ENCODE assay signal across 18 cellular contexts in genomic region chr1:36086529-36087232, GRCh38. TPM values are rescaled to one million over a fixed set of nuclear protein-coding genes. Genes with fewer than 3 reads are reported as not detected.
DNase-seq lines count a peak whose midpoint lies in the region; ATAC-seq and TF ChIP-seq lines count a peak whose summit lies in the region.
"Had no signal": no experiment of that assay in that cellular context is flagged by ENCODE, and none has a peak within 500 bp of the region (broad histone marks: within the 10 kb centered on the region; RNA-seq: fewer than 3 reads in every experiment).

No MANE protein-coding gene starts in this region.

- no peak overlapping the region for H3K27ac ChIP-seq in psoas muscle
- H3K27ac ChIP-seq: breast epithelium, foreskin keratinocyte, HL-60, parathyroid adenoma, SK-N-MC, WERI-Rb-1 had no signal

- no peak overlapping the region for H3K27ac Mint-ChIP-seq in activated naive CD4-positive, alpha-beta T cell treated with anti-CD3 and anti-CD28 coated beads for 36 hours
- no peak overlapping the region for H3K27ac Mint-ChIP-seq in activated naive CD4-positive, alpha-beta T cell treated with anti-CD3 and anti-CD28 coated beads, Interleukin-2, amount 50 U/mL, for 72 hours
- H3K27ac Mint-ChIP-seq in WTC11 (no peak overlapping the region), memory B cell (no peak overlapping the region)
- peak overlapping the region; percentile 3 for H3K27ac Mint-ChIP-seq in stimulated activated naive B cell treated with anti-CD40 and anti-IgM and Interleukin-4, amounts not matched to agents 10 μg/mL and 1 μg/mL and 100 μg/mL, for 72 hours

- POLR2A ChIA-PET in WTC11 (lab: Charles Lee) = no interaction called here

- no peak for ATAC-seq in activated naive CD4-positive, alpha-beta T cell treated with anti-CD3 and anti-CD28 coated beads, Interleukin-2, amount 50 U/mL, for 72 hours
- no peak for ATAC-seq in WTC11
- ATAC-seq in memory B cell (ENCODE audit: low read depth) = no peak
- no peak for ATAC-seq in stimulated activated naive B cell treated with anti-CD40 and anti-IgM and Interleukin-4, amounts not matched to agents 10 μg/mL and 1 μg/mL and 100 μg/mL, for 72 hours (replicated peaks)
- no peak for ATAC-seq in psoas muscle
- ATAC-seq in HG02840 (IDR thresholded peaks at IDR 0.05; ENCODE audit: low FRiP score, unreplicated experiment) = no peak
- ATAC-seq: foreskin keratinocyte had no signal

- CTCF ChIA-PET in activated naive CD4-positive, alpha-beta T cell treated with anti-CD3 and anti-CD28 coated beads for 36 hours (lab: Charles Lee) = interaction anchor here (0.9 to 1.1 kb wide), 2 partner anchors 9 to 59 kb away, joined by 4 to 5 read pairs; no protein-coding TSS in a partner anchor
- CTCF ChIA-PET in WTC11 (lab: Charles Lee) = interaction anchor here (0.5 to 2.3 kb wide), 8 partner anchors 10 to 359 kb away, joined by 3 to 12 read pairs (median 4); no protein-coding TSS in a partner anchor

- peaks cover 15% of the 10 kb centered on the region for H3K4me1 Mint-ChIP-seq in activated naive CD4-positive, alpha-beta T cell treated with anti-CD3 and anti-CD28 coated beads for 36 hours (ENCODE audit: low read depth)
- peaks cover 19% of the 10 kb centered on the region for H3K4me1 Mint-ChIP-seq in WTC11
- peaks cover 11% of the 10 kb centered on the region for H3K4me1 Mint-ChIP-seq in memory B cell
- peaks cover 13 to 21% of the 10 kb centered on the region in 2 donors for H3K4me1 Mint-ChIP-seq in stimulated activated naive B cell treated with anti-CD40 and anti-IgM and Interleukin-4, amounts not matched to agents 10 μg/mL and 1 μg/mL and 100 μg/mL, for 72 hours

- H3K36me3 Mint-ChIP-seq in activated naive CD4-positive, alpha-beta T cell treated with anti-CD3 and anti-CD28 coated beads for 36 hours (ENCODE audit: low read depth) = peaks cover 6% of the 10 kb centered on the region
- H3K36me3 Mint-ChIP-seq in activated naive CD4-positive, alpha-beta T cell treated with anti-CD3 and anti-CD28 coated beads, Interleukin-2, amount 50 U/mL, for 72 hours = peaks cover 8 to 10% of the 10 kb centered on the region in 2 donors
- H3K36me3 Mint-ChIP-seq in WTC11 = peaks cover 5% of the 10 kb centered on the region
- H3K36me3 Mint-ChIP-seq in memory B cell = no peaks in the 10 kb centered on the region
- H3K36me3 Mint-ChIP-seq in stimulated activated naive B cell treated with anti-CD40 and anti-IgM and Interleukin-4, amounts not matched to agents 10 μg/mL and 1 μg/mL and 100 μg/mL, for 72 hours = peaks cover 8 to 18% of the 10 kb centered on the region in 2 donors

- peak overlapping the region; percentile 7 for H3K4me3 Mint-ChIP-seq in activated naive CD4-positive, alpha-beta T cell treated with anti-CD3 and anti-CD28 coated beads for 36 hours
- H3K4me3 Mint-ChIP-seq in WTC11 (no peak overlapping the region), memory B cell (peak overlapping the region; percentile 68)
- H3K4me3 Mint-ChIP-seq in stimulated activated naive B cell treated with anti-CD40 and anti-IgM and Interleukin-4, amounts not matched to agents 10 μg/mL and 1 μg/mL and 100 μg/mL, for 72 hours = peak overlapping the region in 1 of 2 donors; percentile 30

- H3K27me3 Mint-ChIP-seq in activated naive CD4-positive, alpha-beta T cell treated with anti-CD3 and anti-CD28 coated beads for 36 hours (ENCODE audit: low read depth) = peaks cover 36% of the 10 kb centered on the region
- peaks cover 2% of the 10 kb centered on the region for H3K27me3 Mint-ChIP-seq in WTC11 (ENCODE audit: low read depth)
- H3K27me3 Mint-ChIP-seq in memory B cell = peaks cover 12% of the 10 kb centered on the region
- H3K27me3 Mint-ChIP-seq in stimulated activated naive B cell treated with anti-CD40 and anti-IgM and Interleukin-4, amounts not matched to agents 10 μg/mL and 1 μg/mL and 100 μg/mL, for 72 hours = peaks cover 4 to 22% of the 10 kb centered on the region in 2 donors

- peaks cover 0 to 12% of the 10 kb centered on the region in 2 donors for H3K36me3 ChIP-seq in psoas muscle (ENCODE audit: insufficient read depth in 1 of 2, low read depth in 1 of 2)
- H3K36me3 ChIP-seq: breast epithelium had no signal

- 84 to 87% (median 86%) methylated on average over 12 of the region's 12 CpGs for WGBS in psoas muscle, 3 donors

- no peak overlapping the region for H3K4me3 ChIP-seq in psoas muscle
- H3K4me3 ChIP-seq: breast epithelium, SK-N-MC had no signal

- no peaks in the 10 kb centered on the region for H3K9me3 Mint-ChIP-seq in activated naive CD4-positive, alpha-beta T cell treated with anti-CD3 and anti-CD28 coated beads for 36 hours
- H3K9me3 Mint-ChIP-seq in activated naive CD4-positive, alpha-beta T cell treated with anti-CD3 and anti-CD28 coated beads, Interleukin-2, amount 50 U/mL, for 72 hours = no peaks in the 10 kb centered on the region
- H3K9me3 Mint-ChIP-seq in WTC11 (no peaks in the 10 kb centered on the region), memory B cell (no peaks in the 10 kb centered on the region)
- H3K9me3 Mint-ChIP-seq in stimulated activated naive B cell treated with anti-CD40 and anti-IgM and Interleukin-4, amounts not matched to agents 10 μg/mL and 1 μg/mL and 100 μg/mL, for 72 hours = no peaks in the 10 kb centered on the region

- TF ChIP-seq CTCF in WTC11 (IDR thresholded peaks at IDR 0.05) (no peak), psoas muscle (IDR thresholded peaks at IDR 0.05) (no peak)

- peaks cover 22% of the 10 kb centered on the region for H3K4me1 ChIP-seq in psoas muscle
- H3K4me1 ChIP-seq: foreskin keratinocyte, parathyroid adenoma had no signal

- H3K9me3 ChIP-seq in psoas muscle = no peaks in the 10 kb centered on the region
- H3K9me3 ChIP-seq: breast epithelium had no signal

- no peak for DNase-seq in activated naive CD4-positive, alpha-beta T cell treated with anti-CD3 and anti-CD28 coated beads for 36 hours
- no peak for DNase-seq in activated naive CD4-positive, alpha-beta T cell treated with anti-CD3 and anti-CD28 coated beads, Interleukin-2, amount 50 U/mL, for 72 hours (ENCODE audit: low spot score in 2 of 2)
- DNase-seq in WTC11 (ENCODE audit: low spot score) (peak; percentile 11), memory B cell (ENCODE audit: low spot score in 2 of 2) (no peak), psoas muscle (no peak), GDM1 (lab: John Stamatoyannopoulos, UW) (no peak)
- no peak for DNase-seq in stimulated activated naive B cell treated with anti-CD40 and anti-IgM and Interleukin-4, amounts not matched to agents 10 μg/mL and 1 μg/mL and 100 μg/mL, for 72 hours
- DNase-seq: foreskin keratinocyte, NCI-H1694, NCI-H510A, OCI-M1, WERI-Rb-1 had no signal

- peaks cover 0 to 42% (median 4%) of the 10 kb centered on the region in 3 donors for H3K27me3 ChIP-seq in psoas muscle (ENCODE audit: insufficient read depth in 3 of 3, low read length in 2 of 3)
- H3K27me3 ChIP-seq: breast epithelium, foreskin keratinocyte had no signal

- intact Hi-C loops in activated naive CD4-positive, alpha-beta T cell treated with anti-CD3 and anti-CD28 coated beads for 36 hours (cut with micrococcal nuclease) = loop anchor here (5.0 kb wide), 1 partner anchor 221 kb away; the partner anchor contains the start of gene SH3D21
- intact Hi-C loops in psoas muscle (cut with DNase I) = no loop called here

TF ChIP-seq in WTC11, 78 proteins besides CTCF, POLR2A, EP300 and RAD21:
- TF ChIP-seq CREB1 (CRISPR knock-in tag; IDR thresholded peaks at IDR 0.05) = no peak

RNA-seq across cellular contexts. Expression of gene ADPRS, which starts 2.0 kb away (rescaled TPM):
- total RNA-seq in activated naive CD4-positive, alpha-beta T cell treated with anti-CD3 and anti-CD28 coated beads for 36 hours = 10 to 100 TPM; 23.2 to 24.6 TPM
- total RNA-seq in activated naive CD4-positive, alpha-beta T cell treated with anti-CD3 and anti-CD28 coated beads, Interleukin-2, amount 50 U/mL, for 72 hours = 10 to 100 TPM; 19.5 to 48.3 TPM
- total RNA-seq in WTC11 (2021) (30.0 to 32.7 TPM (median 31.2 TPM) in 3 replicates), psoas muscle (10 to 100 TPM; 20.5 to 40.2 (median 28.8) TPM)
- polyA plus RNA-seq in psoas muscle = 10 to 100 TPM; 41.4 to 56.4 (median 45.3) TPM

RNA-seq across cellular contexts. Expression of gene TEKT2, which starts 2.8 kb away (rescaled TPM):
- not detected for total RNA-seq in activated naive CD4-positive, alpha-beta T cell treated with anti-CD3 and anti-CD28 coated beads for 36 hours
- under 1 TPM in 1 of 2 donors, not detected in 1; 0.27 TPM for total RNA-seq in activated naive CD4-positive, alpha-beta T cell treated with anti-CD3 and anti-CD28 coated beads, Interleukin-2, amount 50 U/mL, for 72 hours
- total RNA-seq in WTC11 (2021) (1.9 to 2.5 TPM (median 2.0 TPM) in 3 replicates), psoas muscle (not detected)
- under 1 TPM in 2 of 3 donors, not detected in 1; 0.03 to 0.04 TPM for polyA plus RNA-seq in psoas muscle
- total RNA-seq: LHCN-M2 had no signal

RNA-seq across cellular contexts. Expression of gene COL8A2, which starts 38.3 kb away (rescaled TPM):
- total RNA-seq in activated naive CD4-positive, alpha-beta T cell treated with anti-CD3 and anti-CD28 coated beads for 36 hours = under 1 TPM in 1 of 2 experiments, not detected in 1; 0.07 TPM
- under 1 TPM; 0.11 to 0.23 TPM for total RNA-seq in activated naive CD4-positive, alpha-beta T cell treated with anti-CD3 and anti-CD28 coated beads, Interleukin-2, amount 50 U/mL, for 72 hours
- 2.3 to 3.5 TPM (median 3.3 TPM) in 3 replicates for total RNA-seq in WTC11 (2021)
- under 1 TPM; 0.15 to 0.41 (median 0.30) TPM for total RNA-seq in psoas muscle
- polyA plus RNA-seq in psoas muscle = under 1 TPM; 0.06 to 0.12 (median 0.10) TPM
